Comparison of ENCODE assay signal across 20 cellular contexts in genomic region chrX:130246084-130246483, GRCh38.
"Had no signal": no experiment of that assay in that cellular context is flagged by ENCODE, and none has a peak within 500 bp of the region (broad histone marks: within the 10 kb centered on the region; RNA-seq: fewer than 3 reads in every experiment).

No MANE protein-coding gene starts in this region.

- H3K4me1 ChIP-seq: heart left ventricle, tibial artery had no signal

- H3K27me3 Mint-ChIP-seq: naive thymus-derived CD8-positive, alpha-beta T cell; progenitor cell of endocrine pancreas; stimulated activated memory B cell treated with anti-CD40 and anti-IgM and Interleukin-4, amounts not matched to agents 10 μg/mL and 1 μg/mL and 100 μg/mL, for 72 hours; stimulated activated naive CD8-positive, alpha-beta T cell treated with anti-CD3 and anti-CD28 coated beads, Interleukin-15, Interleukin-2, amounts not matched to agents 100 ng/mL and 50 ng/mL, for 24 hours had no signal

- H3K4me1 Mint-ChIP-seq: endodermal cell; stimulated activated memory B cell treated with anti-CD40 and anti-IgM and Interleukin-4, amounts not matched to agents 10 μg/mL and 1 μg/mL and 100 μg/mL, for 72 hours had no signal

- H3K27ac ChIP-seq: coronary artery, heart left ventricle, neutrophil, ovary, tibial artery had no signal

- H3K4me3 ChIP-seq: coronary artery, heart left ventricle, lung, ovary, tibial artery had no signal

- H3K36me3 ChIP-seq: ovary had no signal

- H3K27me3 ChIP-seq: heart left ventricle, neutrophil, ovary, tibial artery had no signal

- H3K9me3 Mint-ChIP-seq: naive thymus-derived CD8-positive, alpha-beta T cell; stimulated activated memory B cell treated with anti-CD40 and anti-IgM and Interleukin-4, amounts not matched to agents 10 μg/mL and 1 μg/mL and 100 μg/mL, for 72 hours; stimulated activated naive CD8-positive, alpha-beta T cell treated with anti-CD3 and anti-CD28 coated beads, Interleukin-15, Interleukin-2, amounts not matched to agents 100 ng/mL and 50 ng/mL, for 24 hours had no signal

- H3K4me3 Mint-ChIP-seq: endodermal cell; naive thymus-derived CD8-positive, alpha-beta T cell; stimulated activated memory B cell treated with anti-CD40 and anti-IgM and Interleukin-4, amounts not matched to agents 10 μg/mL and 1 μg/mL and 100 μg/mL, for 72 hours; stimulated activated naive CD8-positive, alpha-beta T cell treated with anti-CD3 and anti-CD28 coated beads, Interleukin-15, Interleukin-2, amounts not matched to agents 100 ng/mL and 50 ng/mL, for 24 hours had no signal

- H3K27ac Mint-ChIP-seq: endodermal cell; progenitor cell of endocrine pancreas; stimulated activated memory B cell treated with anti-CD40 and anti-IgM and Interleukin-4, amounts not matched to agents 10 μg/mL and 1 μg/mL and 100 μg/mL, for 72 hours; stimulated activated naive CD8-positive, alpha-beta T cell treated with anti-CD3 and anti-CD28 coated beads, Interleukin-15, Interleukin-2, amounts not matched to agents 100 ng/mL and 50 ng/mL, for 24 hours had no signal

- H3K9me3 ChIP-seq: heart left ventricle, neutrophil, ovary, tibial artery had no signal

- DNase-seq: effector CD4-positive, alpha-beta T cell; endodermal cell; heart left ventricle; hippocampal formation; left colon; left ventricle myocardium superior; mesendoderm; naive thymus-derived CD8-positive, alpha-beta T cell; ovary; right cardiac atrium; stimulated activated CD4-positive, alpha-beta T cell treated with anti-CD3 and anti-CD28 coated beads, Interleukin-15, amount 100 ng/mL, for 24 hours; stimulated activated CD4-positive, alpha-beta T cell treated with anti-CD3 and anti-CD28 coated beads, Interleukin-1b, Interleukin-23, amount 100 ng/mL, for 48 hours; stimulated activated CD4-positive, alpha-beta T cell treated with anti-CD3 and anti-CD28 coated beads, Interleukin-4, amount 100 ng/mL, for 24 hours; tibial artery had no signal
